2 cellular contexts compared by ENCODE assay signal in the genomic region with DNA sequence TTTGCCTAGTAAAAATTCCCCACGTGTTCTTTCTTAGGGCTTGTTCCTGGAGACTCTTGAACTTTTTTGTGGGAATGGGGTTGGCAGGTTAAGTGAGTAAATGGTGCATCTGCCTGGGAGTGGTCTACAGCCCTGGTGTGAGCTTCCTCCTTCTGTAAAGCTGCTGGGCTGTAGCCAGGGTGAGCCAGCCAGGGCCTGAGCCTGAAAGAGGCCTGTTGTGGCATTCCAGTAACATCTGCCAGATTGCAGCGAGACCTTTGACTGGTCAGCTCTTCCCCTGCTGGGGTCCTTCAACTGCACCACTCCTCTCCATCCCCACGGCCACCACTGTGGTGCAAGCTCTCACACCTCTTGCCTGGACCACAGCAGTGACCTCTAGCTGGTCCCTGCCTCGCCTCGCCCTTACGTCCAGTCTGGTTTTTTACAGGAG.
TF ChIP-seq lines count a peak whose summit lies in the region.

No MANE protein-coding gene starts in this region.

TF ChIP-seq in liver, 16 proteins besides CTCF, POLR2A, EP300 and RAD21:
- TF ChIP-seq SP1 (IDR thresholded peaks at IDR 0.05) (peak; percentile 57), EGR1 (IDR thresholded peaks at IDR 0.05; ENCODE audit: low read depth in 2 of 2) (no peak), FOXA1 (IDR thresholded peaks at IDR 0.05) (no peak), HNF4G (IDR thresholded peaks at IDR 0.05) (no peak), NR2F2 (IDR thresholded peaks at IDR 0.05) (no peak), HNF4A (conservative IDR thresholded peaks at IDR 0.05) (peak; percentile 22 to 50), FOXA2 (IDR thresholded peaks at IDR 0.05) (no peak), RXRA (IDR thresholded peaks at IDR 0.05) (peak; percentile 67 to 70), TAF1 (conservative IDR thresholded peaks at IDR 0.05) (no peak), YY1 (IDR thresholded peaks at IDR 0.05) (no peak), JUND (IDR thresholded peaks at IDR 0.05) (no peak), GABPA (IDR thresholded peaks at IDR 0.05 in 1 of 2, conservative IDR thresholded peaks at IDR 0.05 in 1 of 2) (no peak)
- TF ChIP-seq, protein P1, sequence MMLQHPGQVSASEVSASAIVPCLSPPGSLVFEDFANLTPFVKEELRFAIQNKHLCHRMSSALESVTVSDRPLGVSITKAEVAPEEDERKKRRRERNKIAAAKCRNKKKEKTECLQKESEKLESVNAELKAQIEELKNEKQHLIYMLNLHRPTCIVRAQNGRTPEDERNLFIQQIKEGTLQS (IDR thresholded peaks at IDR 0.05) = no peak
- TF ChIP-seq, protein P2, sequence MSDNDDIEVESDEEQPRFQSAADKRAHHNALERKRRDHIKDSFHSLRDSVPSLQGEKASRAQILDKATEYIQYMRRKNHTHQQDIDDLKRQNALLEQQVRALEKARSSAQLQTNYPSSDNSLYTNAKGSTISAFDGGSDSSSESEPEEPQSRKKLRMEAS (IDR thresholded peaks at IDR 0.05) = no peak
- TF ChIP-seq, protein P3, sequence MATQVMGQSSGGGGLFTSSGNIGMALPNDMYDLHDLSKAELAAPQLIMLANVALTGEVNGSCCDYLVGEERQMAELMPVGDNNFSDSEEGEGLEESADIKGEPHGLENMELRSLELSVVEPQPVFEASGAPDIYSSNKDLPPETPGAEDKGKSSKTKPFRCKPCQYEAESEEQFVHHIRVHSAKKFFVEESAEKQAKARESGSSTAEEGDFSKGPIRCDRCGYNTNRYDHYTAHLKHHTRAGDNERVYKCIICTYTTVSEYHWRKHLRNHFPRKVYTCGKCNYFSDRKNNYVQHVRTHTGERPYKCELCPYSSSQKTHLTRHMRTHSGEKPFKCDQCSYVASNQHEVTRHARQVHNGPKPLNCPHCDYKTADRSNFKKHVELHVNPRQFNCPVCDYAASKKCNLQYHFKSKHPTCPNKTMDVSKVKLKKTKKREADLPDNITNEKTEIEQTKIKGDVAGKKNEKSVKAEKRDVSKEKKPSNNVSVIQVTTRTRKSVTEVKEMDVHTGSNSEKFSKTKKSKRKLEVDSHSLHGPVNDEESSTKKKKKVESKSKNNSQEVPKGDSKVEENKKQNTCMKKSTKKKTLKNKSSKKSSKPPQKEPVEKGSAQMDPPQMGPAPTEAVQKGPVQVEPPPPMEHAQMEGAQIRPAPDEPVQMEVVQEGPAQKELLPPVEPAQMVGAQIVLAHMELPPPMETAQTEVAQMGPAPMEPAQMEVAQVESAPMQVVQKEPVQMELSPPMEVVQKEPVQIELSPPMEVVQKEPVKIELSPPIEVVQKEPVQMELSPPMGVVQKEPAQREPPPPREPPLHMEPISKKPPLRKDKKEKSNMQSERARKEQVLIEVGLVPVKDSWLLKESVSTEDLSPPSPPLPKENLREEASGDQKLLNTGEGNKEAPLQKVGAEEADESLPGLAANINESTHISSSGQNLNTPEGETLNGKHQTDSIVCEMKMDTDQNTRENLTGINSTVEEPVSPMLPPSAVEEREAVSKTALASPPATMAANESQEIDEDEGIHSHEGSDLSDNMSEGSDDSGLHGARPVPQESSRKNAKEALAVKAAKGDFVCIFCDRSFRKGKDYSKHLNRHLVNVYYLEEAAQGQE (IDR thresholded peaks at IDR 0.05) = no peak
- TF ChIP-seq, protein P4, sequence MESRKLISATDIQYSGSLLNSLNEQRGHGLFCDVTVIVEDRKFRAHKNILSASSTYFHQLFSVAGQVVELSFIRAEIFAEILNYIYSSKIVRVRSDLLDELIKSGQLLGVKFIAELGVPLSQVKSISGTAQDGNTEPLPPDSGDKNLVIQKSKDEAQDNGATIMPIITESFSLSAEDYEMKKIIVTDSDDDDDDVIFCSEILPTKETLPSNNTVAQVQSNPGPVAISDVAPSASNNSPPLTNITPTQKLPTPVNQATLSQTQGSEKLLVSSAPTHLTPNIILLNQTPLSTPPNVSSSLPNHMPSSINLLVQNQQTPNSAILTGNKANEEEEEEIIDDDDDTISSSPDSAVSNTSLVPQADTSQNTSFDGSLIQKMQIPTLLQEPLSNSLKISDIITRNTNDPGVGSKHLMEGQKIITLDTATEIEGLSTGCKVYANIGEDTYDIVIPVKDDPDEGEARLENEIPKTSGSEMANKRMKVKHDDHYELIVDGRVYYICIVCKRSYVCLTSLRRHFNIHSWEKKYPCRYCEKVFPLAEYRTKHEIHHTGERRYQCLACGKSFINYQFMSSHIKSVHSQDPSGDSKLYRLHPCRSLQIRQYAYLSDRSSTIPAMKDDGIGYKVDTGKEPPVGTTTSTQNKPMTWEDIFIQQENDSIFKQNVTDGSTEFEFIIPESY (IDR thresholded peaks at IDR 0.05) = no peak

TF ChIP-seq in HepG2, 621 proteins besides CTCF, POLR2A, EP300 and RAD21:
- no peak for TF ChIP-seq ZNF256 (CRISPR knock-in tag; conservative IDR thresholded peaks at IDR 0.05)
- no peak for TF ChIP-seq ZNF598 (CRISPR knock-in tag; IDR thresholded peaks at IDR 0.05; ENCODE audit: borderline replicate concordance)
- TF ChIP-seq, protein P5, sequence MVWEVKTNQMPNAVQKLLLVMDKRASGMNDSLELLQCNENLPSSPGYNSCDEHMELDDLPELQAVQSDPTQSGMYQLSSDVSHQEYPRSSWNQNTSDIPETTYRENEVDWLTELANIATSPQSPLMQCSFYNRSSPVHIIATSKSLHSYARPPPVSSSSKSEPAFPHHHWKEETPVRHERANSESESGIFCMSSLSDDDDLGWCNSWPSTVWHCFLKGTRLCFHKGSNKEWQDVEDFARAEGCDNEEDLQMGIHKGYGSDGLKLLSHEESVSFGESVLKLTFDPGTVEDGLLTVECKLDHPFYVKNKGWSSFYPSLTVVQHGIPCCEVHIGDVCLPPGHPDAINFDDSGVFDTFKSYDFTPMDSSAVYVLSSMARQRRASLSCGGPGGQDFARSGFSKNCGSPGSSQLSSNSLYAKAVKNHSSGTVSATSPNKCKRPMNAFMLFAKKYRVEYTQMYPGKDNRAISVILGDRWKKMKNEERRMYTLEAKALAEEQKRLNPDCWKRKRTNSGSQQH (CRISPR knock-in tag; IDR thresholded peaks at IDR 0.05; ENCODE audit: low read depth) = no peak
- TF ChIP-seq ZNF101 (CRISPR knock-in tag; IDR thresholded peaks at IDR 0.05; ENCODE audit: borderline replicate concordance, low read depth) = no peak
- no peak for TF ChIP-seq CCAR2 (optimal IDR thresholded peaks at IDR 0.05; ENCODE audit: low read depth, low read length)
- no peak for TF ChIP-seq IRF2 (CRISPR knock-in tag; IDR thresholded peaks at IDR 0.05)
- TF ChIP-seq NCOR1 (IDR thresholded peaks at IDR 0.05; ENCODE audit: borderline replicate concordance, low read length) = no peak
